ENCODE assay signal across 7 cellular contexts in genomic region chr1:143805374-143805773, GRCh38.
DNase-seq lines count a peak whose midpoint lies in the region; ATAC-seq, FAIRE-seq and TF ChIP-seq lines count a peak whose summit lies in the region.
"Not testable (repeated sequence)": the region's sequence is repeated elsewhere in the genome, so short reads cannot be mapped to it uniquely, and the experiment has no call there.

No MANE protein-coding gene starts in this region.

- H3K79me2 ChIP-seq in HCT116 (ENCODE audit: insufficient read depth, low read length) = not testable (repeated sequence)

- ATAC-seq in HCT116 (peak; percentile 57), Panc1 (peak; percentile 79), WTC11 (peak; percentile 44), foreskin keratinocyte (peak; percentile 4), left colon (peak; percentile 57), right lobe of liver (peak; percentile 58 to 74 (median 60)), pancreas (peak in 3 of 4 donors; percentile 44 to 50 (median 46))

- H3K9me3 ChIP-seq in HCT116 (ENCODE audit: control insufficient read depth in 1 of 2, insufficient read depth in 1 of 2, low read depth in 1 of 2, low read length in 2 of 2); Panc1 (ENCODE audit: control insufficient read depth, insufficient read depth, low read depth, low read length); right lobe of liver; pancreas: not testable (repeated sequence)

- RAD21 ChIA-PET in HCT116 (lab: Charles Lee; ENCODE audit: low non-redundant PET in 1 of 2, low total read pairs in 2 of 2, uncharacterized antibody in 2 of 2, unreplicated experiment in 2 of 2) = not testable (repeated sequence)

- not testable (repeated sequence) for H3K9me3 Mint-ChIP-seq in WTC11

- not testable (repeated sequence) for H2AFZ ChIP-seq in HCT116 (ENCODE audit: low read depth, low read length, poor library complexity, severe bottlenecking)

- H3K27me3 ChIP-seq in HCT116 (ENCODE audit: insufficient read depth, low read length); Panc1 (ENCODE audit: control insufficient read depth, insufficient read depth, low read length); foreskin keratinocyte; right lobe of liver; pancreas: not testable (repeated sequence)

- not testable (repeated sequence) for H3K4me2 ChIP-seq in HCT116 (ENCODE audit: low read length)

- not testable (repeated sequence) for H3K4me1 Mint-ChIP-seq in WTC11

- H3K9ac ChIP-seq in HCT116 (ENCODE audit: low read length) = not testable (repeated sequence)

- H3K27ac ChIP-seq in HCT116 (ENCODE audit: low read depth, low read length); Panc1 (ENCODE audit: low read length); foreskin keratinocyte; right lobe of liver; pancreas: not testable (repeated sequence)

- WGBS in right lobe of liver (ENCODE audit: insufficient coverage, low coverage, low lambda C conversion rate, missing lambda C conversion rate) = no CpG with 5 or more reads among the region's 4 CpGs
- WGBS in pancreas, 2 donors = no CpG with 5 or more reads among the region's 4 CpGs

- CTCF ChIA-PET in HCT116 (lab: Charles Lee); Panc1 (lab: Charles Lee); WTC11 (lab: Charles Lee): not testable (repeated sequence)

- not testable (repeated sequence) for H4K20me1 ChIP-seq in HCT116 (ENCODE audit: insufficient read depth)

- not testable (repeated sequence) for FAIRE-seq in pancreas (lab: Jason Lieb, UNC)

- TF ChIP-seq CTCF in HCT116 (IDR thresholded peaks at IDR 0.05 in 2 of 3, conservative IDR thresholded peaks at IDR 0.05 in 1 of 3; ENCODE audit: borderline replicate concordance in 1 of 3, insufficient read depth in 1 of 3, low read depth in 2 of 3, low read length in 2 of 3); Panc1 (IDR thresholded peaks at IDR 0.05); WTC11 (IDR thresholded peaks at IDR 0.05); foreskin keratinocyte (conservative IDR thresholded peaks at IDR 0.05); right lobe of liver (IDR thresholded peaks at IDR 0.05); pancreas (IDR thresholded peaks at IDR 0.05): not testable (repeated sequence)

- TF ChIP-seq POLR2A in HCT116 (IDR thresholded peaks at IDR 0.05; ENCODE audit: borderline replicate concordance, extremely low read depth, insufficient read depth, insufficient read length); right lobe of liver (IDR thresholded peaks at IDR 0.05): not testable (repeated sequence)

- POLR2A ChIA-PET in HCT116 (lab: Charles Lee); Panc1 (lab: Charles Lee); WTC11 (lab: Charles Lee): not testable (repeated sequence)

- H3K4me3 Mint-ChIP-seq in WTC11 = not testable (repeated sequence)

- not testable (repeated sequence) for H3K36me3 Mint-ChIP-seq in WTC11

- H3K4me3 ChIP-seq in HCT116 (replicated peaks in 1 of 2; ENCODE audit: low read depth in 1 of 2, low read length in 2 of 2); Panc1 (ENCODE audit: low read depth in 2 of 2, low read length in 2 of 2); right lobe of liver; pancreas: not testable (repeated sequence)

- intact Hi-C loops in HCT116 (cut with micrococcal nuclease); Panc1 (cut with micrococcal nuclease; ENCODE audit: unreplicated experiment); left colon (cut with DNase I, micrococcal nuclease); right lobe of liver (cut with DNase I); pancreas (cut with DNase I): not testable (repeated sequence)

- not testable (repeated sequence) for H3K4me1 ChIP-seq in HCT116 (ENCODE audit: control insufficient read depth in 1 of 2, insufficient read depth in 2 of 2, low read length in 2 of 2); Panc1 (ENCODE audit: control insufficient read depth, insufficient read depth, low read length); foreskin keratinocyte; right lobe of liver; pancreas

- not testable (repeated sequence) for H3K27ac Mint-ChIP-seq in WTC11

- BruUV-seq in HCT116 (replicated peaks; lab: Mats Ljungman, UMichigan); Panc1 (replicated peaks; lab: Mats Ljungman, UMichigan): not testable (repeated sequence)

- DNase-seq in HCT116 (ENCODE audit: low read depth, low spot score); Panc1 (ENCODE audit: low read depth, low spot score); WTC11 (ENCODE audit: low spot score); foreskin keratinocyte; left colon; right lobe of liver; pancreas: not testable (repeated sequence)

- not testable (repeated sequence) for TF ChIP-seq RAD21 in HCT116 (IDR thresholded peaks at IDR 0.05; ENCODE audit: low read depth)

- H3K27me3 Mint-ChIP-seq in WTC11 (ENCODE audit: low read depth) = not testable (repeated sequence)

- H3K36me3 ChIP-seq in HCT116 (ENCODE audit: control insufficient read depth in 1 of 2, insufficient read depth in 2 of 2, low read length in 2 of 2); Panc1 (ENCODE audit: control insufficient read depth, insufficient read depth, low read length); right lobe of liver; pancreas: not testable (repeated sequence)

- in situ Hi-C loops in Panc1 (cut with HindIII; ENCODE audit: low pct_unique_long_range_greater_than_20kb, low sequenced_read_pairs) = not testable (repeated sequence)

- not testable (repeated sequence) for H3K9me2 ChIP-seq in HCT116 (ENCODE audit: insufficient read depth)

Comparison
In these comparisons a context has a peak if more than half of its experiments do, and no peak if none do; other contexts are left out.
1. ATAC-seq: peak in every context shown above with its lines; median percentile 79 in Panc1; 60 in right lobe of liver; 57 in HCT116; 57 in left colon; 46 in pancreas; 44 in WTC11; 4 in foreskin keratinocyte.